In the genomic region with DNA sequence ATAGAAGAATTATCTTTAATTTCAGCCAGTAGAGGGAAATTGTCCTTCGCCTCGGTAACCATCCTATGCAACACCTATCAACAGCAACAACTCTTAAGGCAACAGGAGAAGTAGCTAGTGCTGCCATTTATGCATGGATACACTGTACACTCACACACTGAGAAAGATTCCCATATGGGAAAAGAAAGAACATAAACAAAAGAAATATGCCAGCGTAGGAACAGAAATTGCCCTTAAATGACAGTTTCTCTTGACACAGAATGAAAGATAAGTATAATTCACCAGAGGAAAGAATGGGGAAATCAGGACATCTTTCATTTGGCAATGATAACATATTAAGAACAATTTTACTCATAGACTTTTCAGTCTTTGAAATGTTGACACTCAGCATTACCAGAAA, we compare ENCODE assay signal across 27 cellular contexts.
"Had no signal": no experiment of that assay in that cellular context is flagged by ENCODE, and none has a peak within 500 bp of the region (broad histone marks: within the 10 kb centered on the region; RNA-seq: fewer than 3 reads in every experiment).

No MANE protein-coding gene starts in this region.

- H3K36me3 ChIP-seq: heart right ventricle, left ventricle myocardium inferior, neural progenitor cell, neutrophil, ovary, stomach, suprapubic skin, thoracic aorta, tibial artery, uterus had no signal

- H3K4me3 ChIP-seq: heart right ventricle, hepatocyte, left ventricle myocardium inferior, lung, neural progenitor cell, ovary, skin epidermis, stomach, suprapubic skin, thoracic aorta, tibial artery, uterus had no signal

- H2AFZ ChIP-seq: hepatocyte, neural progenitor cell had no signal

- H3K27ac ChIP-seq: heart right ventricle, hepatocyte, left ventricle myocardium inferior, neural progenitor cell, neutrophil, ovary, skin epidermis, stomach, suprapubic skin, thoracic aorta, tibial artery, uterus had no signal

- H3K4me2 ChIP-seq: hepatocyte, neural progenitor cell had no signal

- ATAC-seq: heart right ventricle; right cardiac atrium; sciatic nerve; stimulated activated naive B cell treated with anti-CD40 and anti-IgM and Interleukin-4, amounts not matched to agents 10 μg/mL and 1 μg/mL and 100 μg/mL, for 72 hours; stimulated activated naive CD8-positive, alpha-beta T cell treated with anti-CD3 and anti-CD28 coated beads, Interleukin-15, Interleukin-2, amounts not matched to agents 100 U/mL and 50 U/mL, for 24 hours had no signal

- H3K9ac ChIP-seq: neural progenitor cell had no signal

- DNase-seq: heart right ventricle; islet precursor cell; left ventricle myocardium inferior; mesendoderm; naive B cell; occipital lobe; ovary; retina; right cardiac atrium; stimulated activated CD4-positive, alpha-beta T cell treated with anti-CD3 and anti-CD28 coated beads, Interleukin-12 subunit alpha, Interleukin-12 subunit beta, amount 100 ng/mL, for 4 hours; stimulated activated CD4-positive, alpha-beta T cell treated with anti-CD3 and anti-CD28 coated beads, Interleukin-15, amount 100 ng/mL, for 24 hours; stimulated activated CD4-positive, alpha-beta T cell treated with anti-CD3 and anti-CD28 coated beads, Interleukin-2, amount 100 ng/mL, for 24 hours; stimulated activated CD4-positive, alpha-beta T cell treated with anti-CD3 and anti-CD28 coated beads, Interleukin-4, amount 100 ng/mL, for 1 hour; stimulated activated naive B cell treated with anti-CD40 and anti-IgM and Interleukin-4, amounts not matched to agents 10 μg/mL and 1 μg/mL and 100 μg/mL, for 72 hours; stimulated activated naive CD8-positive, alpha-beta T cell treated with anti-CD3 and anti-CD28 coated beads, Interleukin-15, Interleukin-2, amounts not matched to agents 100 U/mL and 50 U/mL, for 24 hours; stomach; tibial artery; trophoblast cell; uterus had no signal

- H3K9me3 ChIP-seq: heart right ventricle, left ventricle myocardium inferior, neutrophil, ovary, stomach, suprapubic skin, thoracic aorta, tibial artery, uterus had no signal

- H3K4me1 ChIP-seq: heart right ventricle, left ventricle myocardium inferior, neural progenitor cell, stomach, suprapubic skin, uterus had no signal

- H3K27me3 ChIP-seq: heart right ventricle, hepatocyte, neural progenitor cell, neutrophil, ovary, stomach, suprapubic skin, tibial artery, uterus had no signal
